In the genomic region with DNA sequence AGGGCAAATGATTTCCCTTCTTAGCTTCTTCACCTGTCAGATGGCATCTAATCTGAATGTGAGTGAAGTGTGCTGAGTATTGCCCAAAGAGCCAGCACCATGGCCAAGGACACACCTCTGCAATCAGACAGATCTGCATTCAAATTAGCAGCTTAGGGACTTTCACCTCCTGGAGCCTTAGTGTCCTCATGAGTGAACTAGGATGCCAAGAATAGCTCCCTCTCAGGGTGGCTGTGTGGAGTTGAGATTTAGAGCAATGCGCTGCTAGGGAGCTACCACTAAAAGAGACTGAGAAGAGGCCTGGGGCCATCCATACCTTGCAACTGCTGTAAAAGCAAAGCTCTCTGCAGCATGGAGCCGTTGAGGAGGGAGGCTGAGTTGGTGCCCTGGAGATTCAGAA, we compare ENCODE assay signal across 12 cellular contexts. TPM values are rescaled to one million over a fixed set of nuclear protein-coding genes. Genes with fewer than 3 reads are reported as not detected.
DNase-seq lines count a peak whose midpoint lies in the region; ATAC-seq and TF ChIP-seq lines count a peak whose summit lies in the region.
"Had no signal": no experiment of that assay in that cellular context is flagged by ENCODE, and none has a peak within 500 bp of the region (broad histone marks: within the 10 kb centered on the region; RNA-seq: fewer than 3 reads in every experiment).

No MANE protein-coding gene starts in this region.

- peaks cover 7% of the 10 kb centered on the region for H3K36me3 Mint-ChIP-seq in activated naive CD4-positive, alpha-beta T cell treated with anti-CD3 and anti-CD28 coated beads, Interleukin-2, amount 50 U/mL, for 24 hours
- peaks cover 6% of the 10 kb centered on the region for H3K36me3 Mint-ChIP-seq in T-helper 17 cell (ENCODE audit: low read depth)

- H3K4me1 ChIP-seq in esophagus muscularis mucosa (peaks cover 23 to 34% (median 31%) of the 10 kb centered on the region in 4 donors), subcutaneous abdominal adipose tissue (ENCODE audit: control insufficient read depth in 5 of 5, insufficient read depth in 5 of 5, low read length in 5 of 5) (peaks cover 2 to 31% (median 28%) of the 10 kb centered on the region in 5 donors), tibial nerve (peaks cover 0 to 33% (median 13%) of the 10 kb centered on the region in 4 donors)
- H3K4me1 ChIP-seq: parathyroid adenoma had no signal

- H3K27ac ChIP-seq in esophagus muscularis mucosa (replicated peaks in 1 of 4) (no peak overlapping the region), subcutaneous abdominal adipose tissue (ENCODE audit: low read depth, low read length) (no peak overlapping the region), tibial nerve (no peak overlapping the region)
- H3K27ac ChIP-seq: parathyroid adenoma had no signal

- ATAC-seq in T-helper 17 cell, result no peak
- ATAC-seq in HG03095 (IDR thresholded peaks at IDR 0.05; ENCODE audit: unreplicated experiment), result no peak
- ATAC-seq in GM21529 (IDR thresholded peaks at IDR 0.05; ENCODE audit: unreplicated experiment), result no peak

- H3K27ac Mint-ChIP-seq in activated naive CD4-positive, alpha-beta T cell treated with anti-CD3 and anti-CD28 coated beads, Interleukin-2, amount 50 U/mL, for 24 hours, result peak overlapping the region; percentile 71
- peak overlapping the region; percentile 89 for H3K27ac Mint-ChIP-seq in T-helper 17 cell

- TF ChIP-seq EP300 in esophagus muscularis mucosa (IDR thresholded peaks at IDR 0.05), result no peak
- TF ChIP-seq EP300 in tibial nerve (IDR thresholded peaks at IDR 0.05), result no peak

- DNase-seq in activated naive CD4-positive, alpha-beta T cell (lab: John Stamatoyannopoulos, UW), result no peak
- DNase-seq in T-helper 17 cell (no peak), esophagus muscularis mucosa (ENCODE audit: extremely low spot score) (no peak), tibial nerve (ENCODE audit: low spot score in 2 of 2) (no peak)
- DNase-seq: heart left ventricle, NCI-H187, SW 1271 had no signal

- H3K27me3 ChIP-seq in esophagus muscularis mucosa, result no peaks in the 10 kb centered on the region
- no peaks in the 10 kb centered on the region for H3K27me3 ChIP-seq in subcutaneous abdominal adipose tissue (ENCODE audit: control insufficient read depth in 5 of 5, insufficient read depth in 4 of 5, low read length in 5 of 5)
- no peaks in the 10 kb centered on the region for H3K27me3 ChIP-seq in tibial nerve
- H3K27me3 ChIP-seq: heart left ventricle had no signal

- 96% methylated on average over 2 of the region's 2 CpGs for WGBS in esophagus muscularis mucosa
- 75 to 77% methylated on average over 2 of the region's 2 CpGs for WGBS in tibial nerve, 2 donors

- intact Hi-C loops in esophagus muscularis mucosa (cut with DNase I), result no loop called here

- no peaks in the 10 kb centered on the region for H3K27me3 Mint-ChIP-seq in activated naive CD4-positive, alpha-beta T cell treated with anti-CD3 and anti-CD28 coated beads, Interleukin-2, amount 50 U/mL, for 24 hours
- H3K27me3 Mint-ChIP-seq in T-helper 17 cell, result no peaks in the 10 kb centered on the region

- H3K9me3 ChIP-seq in T-helper 17 cell (ENCODE audit: control insufficient read depth, low read length, poor library complexity, severe bottlenecking) (no peaks in the 10 kb centered on the region), esophagus muscularis mucosa (no peaks in the 10 kb centered on the region), subcutaneous abdominal adipose tissue (ENCODE audit: control insufficient read depth in 5 of 5, low read length in 5 of 5) (no peaks in the 10 kb centered on the region), tibial nerve (no peaks in the 10 kb centered on the region)
- H3K9me3 ChIP-seq: heart left ventricle had no signal

- H3K4me3 ChIP-seq in esophagus muscularis mucosa, result peak overlapping the region in 3 of 4 donors; percentile 66 to 99 (median 93)
- peak overlapping the region in 2 of 5 donors; percentile 6 to 92 for H3K4me3 ChIP-seq in subcutaneous abdominal adipose tissue (ENCODE audit: low read depth in 1 of 5, low read length in 5 of 5)
- peak overlapping the region in 1 of 4 donors; percentile 86 for H3K4me3 ChIP-seq in tibial nerve

- no peaks in the 10 kb centered on the region for H3K9me3 Mint-ChIP-seq in activated naive CD4-positive, alpha-beta T cell treated with anti-CD3 and anti-CD28 coated beads, Interleukin-2, amount 50 U/mL, for 24 hours

- TF ChIP-seq POLR2A in esophagus muscularis mucosa (IDR thresholded peaks at IDR 0.05; ENCODE audit: low read depth) (no peak), tibial nerve (IDR thresholded peaks at IDR 0.05) (no peak)

- H3K4me1 Mint-ChIP-seq in activated naive CD4-positive, alpha-beta T cell treated with anti-CD3 and anti-CD28 coated beads, Interleukin-2, amount 50 U/mL, for 24 hours, result peaks cover 35% of the 10 kb centered on the region
- peaks cover 20% of the 10 kb centered on the region for H3K4me1 Mint-ChIP-seq in T-helper 17 cell

- no peak for TF ChIP-seq CTCF in esophagus muscularis mucosa (IDR thresholded peaks at IDR 0.05)
- TF ChIP-seq CTCF in tibial nerve (IDR thresholded peaks at IDR 0.05), result no peak

- H3K36me3 ChIP-seq in esophagus muscularis mucosa (peaks cover 11 to 49% (median 34%) of the 10 kb centered on the region in 4 donors), subcutaneous abdominal adipose tissue (ENCODE audit: control insufficient read depth in 5 of 5, insufficient read depth in 5 of 5, low read length in 5 of 5) (peaks cover 0 to 34% (median 30%) of the 10 kb centered on the region in 5 donors), tibial nerve (peaks cover 0 to 51% (median 7%) of the 10 kb centered on the region in 3 donors)

- peak overlapping the region in 4 of 5 donors; percentile 77 to 98 (median 89) for H3K9ac ChIP-seq in subcutaneous abdominal adipose tissue (ENCODE audit: low read length in 5 of 5)
- H3K9ac ChIP-seq: parathyroid adenoma had no signal

- H3K4me3 Mint-ChIP-seq in activated naive CD4-positive, alpha-beta T cell treated with anti-CD3 and anti-CD28 coated beads, Interleukin-2, amount 50 U/mL, for 24 hours, result peak overlapping the region; percentile 85
- H3K4me3 Mint-ChIP-seq in T-helper 17 cell, result peak overlapping the region; percentile 96

RNA-seq across cellular contexts. Expression of a gene that starts 1.4 kb away (rescaled TPM):
- total RNA-seq in T-helper 17 cell (100 to 1,000 TPM; 128 to 134 TPM), esophagus muscularis mucosa (100 to 1,000 TPM in 1 of 4 donors, 10 to 100 TPM in 3; 57.5 to 110 (median 73.2) TPM), tibial nerve (10 to 100 TPM; 59.4 to 99.3 (median 71.4) TPM)

RNA-seq across cellular contexts. Expression of a gene that starts 13.2 kb away (rescaled TPM):
- 1 to 10 TPM; 1.3 to 2.2 TPM for total RNA-seq in T-helper 17 cell
- total RNA-seq in esophagus muscularis mucosa, result 10 to 100 TPM; 10.9 to 27.0 (median 16.8) TPM
- total RNA-seq in tibial nerve, result 10 to 100 TPM; 19.9 to 50.4 (median 41.4) TPM

RNA-seq across cellular contexts. Expression of a gene that starts 29.9 kb away (rescaled TPM):
- total RNA-seq in T-helper 17 cell (10 to 100 TPM; 71.0 to 87.9 TPM), esophagus muscularis mucosa (100 to 1,000 TPM; 132 to 213 (median 148) TPM), tibial nerve (100 to 1,000 TPM; 202 to 310 (median 243) TPM)

RNA-seq across cellular contexts. Expression of a gene that starts 40.8 kb away (rescaled TPM):
- total RNA-seq in T-helper 17 cell (1 to 10 TPM in 1 of 2 donors, not detected in 1; 9.3 TPM), esophagus muscularis mucosa (1 to 10 TPM in 1 of 4 donors, under 1 TPM in 1, not detected in 2; 0.83 to 6.2 TPM), tibial nerve (not detected)
